ENCODE assay signal across 17 cellular contexts in genomic region chr4:108560624-108561023, GRCh38. TPM values are rescaled to one million over a fixed set of nuclear protein-coding genes. Genes with fewer than 3 reads are reported as not detected.
DNase-seq lines count a peak whose midpoint lies in the region; ATAC-seq and TF ChIP-seq lines count a peak whose summit lies in the region.
"Had no signal": no experiment of that assay in that cellular context is flagged by ENCODE, and none has a peak within 500 bp of the region (broad histone marks: within the 10 kb centered on the region; RNA-seq: fewer than 3 reads in every experiment).

No MANE protein-coding gene starts in this region.

- no peaks in the 10 kb centered on the region; the same call in 1 of the 2 replicates for H3K27me3 ChIP-seq in GM23248 (replicated peaks; ENCODE audit: insufficient read depth)
- peaks cover 3% of the 10 kb centered on the region for H3K27me3 ChIP-seq in osteoblast (ENCODE audit: insufficient read depth, low read length)

- H3K79me2 ChIP-seq in GM23248 (ENCODE audit: insufficient read depth): no peaks in the 10 kb centered on the region
- H3K79me2 ChIP-seq in osteoblast (ENCODE audit: insufficient read depth, low read length): no peaks in the 10 kb centered on the region

- in situ Hi-C loops in GM23248 (cut with MboI): no loop called here
- in situ Hi-C loops in G401 (cut with HindIII; ENCODE audit: low sequenced_read_pairs): no loop called here

- ATAC-seq in left cardiac atrium: peak; percentile 23 to 94
- ATAC-seq in GM21786 (IDR thresholded peaks at IDR 0.05; ENCODE audit: unreplicated experiment): no peak
- ATAC-seq: activated CD4-positive, CD25-positive, alpha-beta regulatory T cell treated with anti-CD3 and anti-CD28 coated beads, Interleukin-2, amount 50 U/mL, for 24 hours; natural killer cell; stimulated activated memory B cell treated with anti-CD40 and anti-IgM and Interleukin-4, amounts not matched to agents 10 μg/mL and 1 μg/mL and 100 μg/mL, for 72 hours had no signal

- H3K4me2 ChIP-seq in GM23248 (ENCODE audit: unreplicated experiment) (no peak overlapping the region), osteoblast (ENCODE audit: insufficient read depth, low read length) (peak overlapping the region; percentile 16)

- no peak overlapping the region for H3K27ac ChIP-seq in GM23248
- H3K27ac ChIP-seq in osteoblast (ENCODE audit: low read depth, low read length): no peak overlapping the region

- no peaks in the 10 kb centered on the region for H3K9me2 ChIP-seq in GM23248 (ENCODE audit: insufficient read depth)

- intact Hi-C loops in left cardiac atrium (cut with DNase I): no loop called here

- H3K4me3 ChIP-seq in GM23248 (no peak overlapping the region), cardiac fibroblast (replicated peaks in 1 of 2; ENCODE audit: low read depth in 2 of 2, low read length in 2 of 2) (no peak overlapping the region), osteoblast (ENCODE audit: insufficient read depth, low read length) (no peak overlapping the region)

- no peaks in the 10 kb centered on the region for H3F3A ChIP-seq in GM23248 (ENCODE audit: insufficient read depth)

- DNase-seq in GM23248 (no peak), cardiac fibroblast (ENCODE audit: low read depth in 2 of 2) (peak; percentile 61 to 68), left cardiac atrium (peak; percentile 39), osteoblast (ENCODE audit: insufficient read length, low spot score, missing footprints) (no peak), mucosa of gallbladder (ENCODE audit: low spot score) (no peak), G401 (ENCODE audit: low spot score) (no peak), NCI-H2196 treated with DMSO at 0.1 percent for 48 hours (lab: John Stamatoyannopoulos, UW; ENCODE audit: unreplicated experiment) (no peak)
- DNase-seq: activated naive CD4-positive, alpha-beta T cell; Calu3; natural killer cell; NCI-H187 treated with DMSO at 0.1 percent for 48 hours; NCI-H526; RPMI8226; T-helper 1 cell had no signal

- TF ChIP-seq CTCF in cardiac fibroblast (IDR thresholded peaks at IDR 0.05; ENCODE audit: low read depth, low read length) (no peak), osteoblast (IDR thresholded peaks at IDR 0.05; ENCODE audit: extremely low read depth, low read depth, low read length) (no peak)

- H4K20me1 ChIP-seq in GM23248 (ENCODE audit: insufficient read depth): no peaks in the 10 kb centered on the region
- H4K20me1 ChIP-seq in osteoblast (ENCODE audit: insufficient read depth, low read length): no peaks in the 10 kb centered on the region

- no peak overlapping the region for H3K9ac ChIP-seq in GM23248

- H3K4me1 ChIP-seq in GM23248 (ENCODE audit: insufficient read depth) (no peaks in the 10 kb centered on the region; the same call in 1 of the 2 replicates), osteoblast (ENCODE audit: insufficient read depth, low read length) (peaks cover 6% of the 10 kb centered on the region)

- H3K9me3 ChIP-seq in GM23248 (ENCODE audit: low read depth): no peaks in the 10 kb centered on the region
- H3K9me3 ChIP-seq in osteoblast (ENCODE audit: low read depth, low read length): no peaks in the 10 kb centered on the region

- H2AFZ ChIP-seq in GM23248 (peak overlapping the region; percentile 36), osteoblast (ENCODE audit: low read length) (peak overlapping the region; percentile 45)

- H3K36me3 ChIP-seq in GM23248 (ENCODE audit: low read depth): no peaks in the 10 kb centered on the region
- H3K36me3 ChIP-seq in osteoblast (ENCODE audit: insufficient read depth, low read length): no peaks in the 10 kb centered on the region

- WGBS in GM23248 (ENCODE audit: low coverage in 1 of 2, low lambda C conversion rate in 2 of 2, missing lambda C conversion rate in 2 of 2), 2 experiments: 25 to 32% methylated on average over 4 of the region's 4 CpGs

RNA-seq across cellular contexts. Expression of gene RPL34, which starts 59.8 kb away (rescaled TPM):
- total RNA-seq in GM23248 (2014; rRNA removed; shearing (Covaris generic)): 588 and 647 TPM in 2 replicates
- polyA plus RNA-seq in GM23248 (2016; fragmentation: Nextera tagmentation; extraction: Ambion mirVana): 911 and 935 TPM in 2 replicates
- total RNA-seq in left cardiac atrium (100 to 1,000 TPM; 772 to 795 TPM), osteoblast (448 and 555 TPM in 2 replicates), mucosa of gallbladder (836 TPM)
- total RNA-seq in G401 (2014; rRNA removed; shearing (Covaris generic)): 749 and 1,206 TPM in 2 replicates

Comparison
In these comparisons a context has a peak if more than half of its experiments do, and no peak if none do; other contexts are left out.
1. DNase-seq: peak in cardiac fibroblast (2 of 2) and left cardiac atrium (single experiment); none in GM23248 (single experiment), osteoblast (single experiment), mucosa of gallbladder (single experiment), G401 (single experiment) and NCI-H2196 treated with DMSO at 0.1 percent for 48 hours (single experiment).